Comparison of ENCODE assay signal across 1 cellular context in the genomic region with DNA sequence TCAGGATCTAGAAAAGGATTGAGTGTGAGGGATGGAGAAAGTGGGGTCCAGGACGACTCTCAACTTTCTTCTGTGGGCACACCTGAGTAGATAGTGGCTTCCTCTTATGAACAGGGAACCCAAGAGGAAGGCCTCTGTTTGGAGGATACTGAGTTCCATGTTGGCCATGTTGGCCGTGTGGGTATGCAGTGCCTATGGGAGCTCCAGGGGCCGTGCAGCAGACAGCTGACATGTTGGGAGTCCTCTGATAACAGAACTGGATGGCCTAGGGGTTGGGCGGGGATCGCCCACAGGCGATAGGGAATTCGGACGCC.
TF ChIP-seq lines count a peak whose summit lies in the region.

No MANE protein-coding gene starts in this region.

TF ChIP-seq in GM12878, 131 proteins besides CTCF, POLR2A, EP300 and RAD21:
- TF ChIP-seq MTA3 (IDR thresholded peaks at IDR 0.05; ENCODE audit: borderline replicate concordance, low read length) (0 out of 2 replicates have a peak, but pooled peaks have one; percentile 17), POU2F2 (IDR thresholded peaks at IDR 0.05; ENCODE audit: borderline replicate concordance, low read depth, low read length) (no peak), SMAD5 (IDR thresholded peaks at IDR 0.05; ENCODE audit: low read depth) (no peak)
